Comparison of ENCODE assay signal across 7 cellular contexts in genomic region chr6:149723771-149724417, GRCh38. TPM values are rescaled to one million over a fixed set of nuclear protein-coding genes. Genes with fewer than 3 reads are reported as not detected.
A peak's percentile ranks its signal among the peaks of the same experiment; 100 is the strongest.
DNase-seq lines count a peak whose midpoint lies in the region; ATAC-seq and TF ChIP-seq lines count a peak whose summit lies in the region.

No MANE protein-coding gene starts in this region.

- no peaks in the 10 kb centered on the region for H3K4me1 ChIP-seq in prostate gland (replicated peaks)

- H3K4me3 ChIP-seq in prostate gland = no peak overlapping the region

- TF ChIP-seq CTCF in prostate gland (IDR thresholded peaks at IDR 0.05) = peak in 3 of 4 experiments; percentile 45 to 60 (median 51)

- intact Hi-C loops in prostate gland (cut with DNase I) = loop anchor here (10.0 kb wide), 2 partner anchors 141 to 201 kb away; partner anchors contain the start of genes LRP11 and RAET1G

- H3K27me3 ChIP-seq in prostate gland (replicated peaks; ENCODE audit: insufficient read depth) = no peaks in the 10 kb centered on the region

- peak; percentile 59 for DNase-seq in GM04503 (ENCODE audit: low read depth)
- peak; percentile 94 for DNase-seq in OCI-M1 (lab: John Stamatoyannopoulos, UW)
- DNase-seq in activated gamma-delta T cell treated with anti-CD3 and anti-CD28 coated beads, Interleukin-2, amount 50 U/mL, for 16 hours (ENCODE audit: low read depth) = peak; percentile 14
- DNase-seq in glomerular visceral epithelial cell (ENCODE audit: extremely low spot score) = peak; percentile 58
- peak; percentile 36 for DNase-seq in prostate gland (ENCODE audit: low spot score)

- ATAC-seq in HG03432 (IDR thresholded peaks at IDR 0.05; ENCODE audit: unreplicated experiment) (peak; percentile 77), GM21367 (IDR thresholded peaks at IDR 0.05; ENCODE audit: unreplicated experiment) (no peak)

- no peaks in the 10 kb centered on the region for H3K9me3 ChIP-seq in prostate gland

- 59% methylated on average over 10 of the region's 10 CpGs for WGBS in prostate gland

- TF ChIP-seq POLR2A in prostate gland (IDR thresholded peaks at IDR 0.05) = no peak

- no peaks in the 10 kb centered on the region for H3K36me3 ChIP-seq in prostate gland

- no peak overlapping the region for H3K27ac ChIP-seq in prostate gland

RNA-seq across cellular contexts. Expression of gene LATS1, which starts 6.0 kb away (rescaled TPM):
- total RNA-seq in prostate gland = 10 to 100 TPM; 28.7 to 44.8 TPM

RNA-seq across cellular contexts. Expression of gene NUP43, which starts 22.4 kb away (rescaled TPM):
- 10 to 100 TPM; 23.6 to 32.9 TPM for total RNA-seq in prostate gland

RNA-seq across cellular contexts. Expression of gene PCMT1, which starts 25.6 kb away (rescaled TPM):
- 100 to 1,000 TPM in 1 of 2 donors, 10 to 100 TPM in 1; 77.6 to 114 TPM for total RNA-seq in prostate gland

Comparison
In these comparisons a context has a peak if more than half of its experiments do, and no peak if none do; other contexts are left out.
1. DNase-seq: peak in every context shown above with its lines; median percentile 94 in OCI-M1; 59 in GM04503; 58 in glomerular visceral epithelial cell; 36 in prostate gland; 14 in activated gamma-delta T cell treated with anti-CD3 and anti-CD28 coated beads, Interleukin-2, amount 50 U/mL, for 16 hours.